ENCODE assay signal across 8 cellular contexts in the genomic region with DNA sequence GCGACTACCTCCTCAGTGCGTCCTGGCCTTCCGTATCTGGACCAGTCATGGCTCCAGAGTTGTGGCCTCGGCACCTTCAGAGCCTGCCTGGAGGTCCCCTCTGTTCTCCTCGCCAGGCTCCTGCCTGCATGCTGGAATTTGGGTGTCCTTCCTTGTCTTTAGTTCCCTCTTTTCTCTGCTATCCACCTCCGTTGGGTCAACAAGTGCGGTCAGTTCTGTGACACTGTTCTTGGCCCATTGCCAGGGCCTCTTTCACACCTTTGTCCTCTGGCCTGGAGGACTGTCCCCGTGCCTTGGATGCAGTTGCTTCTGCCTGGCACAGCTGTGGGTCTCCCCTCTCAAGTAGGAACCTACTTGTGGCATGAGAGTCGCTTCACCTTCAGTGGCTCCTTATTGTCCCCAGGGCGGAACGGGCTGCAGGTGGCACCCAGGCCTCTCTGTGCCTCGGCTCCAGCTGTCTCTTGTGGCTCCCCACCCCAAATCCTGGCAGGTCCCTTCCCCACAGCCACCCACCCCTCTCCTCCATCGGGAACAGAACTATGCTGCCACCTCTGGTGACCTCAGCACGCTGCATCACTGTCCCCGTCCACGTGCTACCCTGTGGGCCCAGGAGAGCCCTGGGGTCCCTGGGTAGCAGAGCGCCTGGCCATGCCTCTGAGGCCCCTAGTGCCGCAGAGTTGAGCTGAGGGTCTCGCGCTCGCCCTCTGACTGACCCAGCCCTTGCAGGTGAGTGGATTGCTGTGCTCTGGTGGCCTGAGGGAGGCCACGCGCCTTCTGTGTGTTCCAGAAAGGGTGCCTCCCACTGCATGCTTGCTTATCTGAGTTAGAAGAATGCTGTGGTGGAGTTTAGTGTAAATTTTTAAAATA. TPM values are rescaled to one million over a fixed set of nuclear protein-coding genes. Genes with fewer than 3 reads are reported as not detected.
A peak's percentile ranks its signal among the peaks of the same experiment; 100 is the strongest.
DNase-seq lines count a peak whose midpoint lies in the region; ATAC-seq and TF ChIP-seq lines count a peak whose summit lies in the region.
"Had no signal": no experiment of that assay in that cellular context is flagged by ENCODE, and none has a peak within 500 bp of the region (broad histone marks: within the 10 kb centered on the region; RNA-seq: fewer than 3 reads in every experiment).

No MANE protein-coding gene starts in this region.

- H3K4me1 ChIP-seq in osteoblast (ENCODE audit: insufficient read depth, low read length) (peaks cover 18% of the 10 kb centered on the region), colonic mucosa (peaks cover 5% of the 10 kb centered on the region)

- peak; percentile 60 for TF ChIP-seq CTCF in brain microvascular endothelial cell (IDR thresholded peaks at IDR 0.05; ENCODE audit: low read depth, low read length, missing control alignments)
- TF ChIP-seq CTCF in osteoblast (IDR thresholded peaks at IDR 0.05; ENCODE audit: extremely low read depth, low read depth, low read length): peak; percentile 31
- no peak for TF ChIP-seq CTCF in colonic mucosa (IDR thresholded peaks at IDR 0.05)

- intact Hi-C loops in colonic mucosa (cut with DNase I): loop anchor here (5.0 kb wide), 1 partner anchor 33 kb away; a partner anchor contains a TSS

- peaks cover 53% of the 10 kb centered on the region for H4K20me1 ChIP-seq in osteoblast (ENCODE audit: insufficient read depth, low read length)

- H3K4me3 ChIP-seq in brain microvascular endothelial cell (ENCODE audit: low read depth, low read length) (no peak overlapping the region), osteoblast (ENCODE audit: insufficient read depth, low read length) (no peak overlapping the region), colonic mucosa (no peak overlapping the region)
- H3K4me3 ChIP-seq: skin epidermis had no signal

- peaks cover 91% of the 10 kb centered on the region for H3K79me2 ChIP-seq in osteoblast (ENCODE audit: insufficient read depth, low read length)

- peak; percentile 27; the same call in 1 of the 2 replicates for TF ChIP-seq RAD21 in Ishikawa (IDR thresholded peaks at IDR 0.05; ENCODE audit: low read depth)

- H2AFZ ChIP-seq in osteoblast (ENCODE audit: low read length): no peak overlapping the region

- DNase-seq in ELR (ENCODE audit: low read depth) (peak; percentile 30), brain microvascular endothelial cell (no peak), osteoblast (ENCODE audit: insufficient read length, low spot score, missing footprints) (peak; percentile 82), colonic mucosa (no peak)

- peaks cover 53% of the 10 kb centered on the region for H3K36me3 ChIP-seq in brain microvascular endothelial cell (replicated peaks)
- peaks cover 43% of the 10 kb centered on the region for H3K36me3 ChIP-seq in osteoblast (ENCODE audit: insufficient read depth, low read length)
- peaks cover 15% of the 10 kb centered on the region for H3K36me3 ChIP-seq in colonic mucosa

- H3K27ac ChIP-seq in brain microvascular endothelial cell (no peak overlapping the region), osteoblast (ENCODE audit: low read depth, low read length) (peak overlapping the region; percentile 4), colonic mucosa (no peak overlapping the region)

- H3K9me3 ChIP-seq in osteoblast (ENCODE audit: low read depth, low read length): no peaks in the 10 kb centered on the region
- no peaks in the 10 kb centered on the region for H3K9me3 ChIP-seq in colonic mucosa

- no peak overlapping the region for H3K9ac ChIP-seq in colonic mucosa (ENCODE audit: low read depth in 2 of 2, low read length in 2 of 2)

- TF ChIP-seq EP300 in Ishikawa (IDR thresholded peaks at IDR 0.05; ENCODE audit: borderline replicate concordance): no peak

- H3K27me3 ChIP-seq in brain microvascular endothelial cell (replicated peaks) (no peaks in the 10 kb centered on the region), osteoblast (ENCODE audit: insufficient read depth, low read length) (no peaks in the 10 kb centered on the region), colonic mucosa (no peaks in the 10 kb centered on the region)

- ATAC-seq in HG02981 (IDR thresholded peaks at IDR 0.05; ENCODE audit: unreplicated experiment): no peak
- ATAC-seq in HG03196 (IDR thresholded peaks at IDR 0.05; ENCODE audit: unreplicated experiment): no peak

- in situ Hi-C loops in brain microvascular endothelial cell (cut with HindIII; ENCODE audit: low pct_ligation_motif_present, low sequenced_read_pairs): no loop called here

- H3K4me2 ChIP-seq in osteoblast (ENCODE audit: insufficient read depth, low read length): no peak overlapping the region

TF ChIP-seq in Ishikawa, 13 proteins besides CTCF, POLR2A, EP300 and RAD21:
- TF ChIP-seq, protein P1, sequence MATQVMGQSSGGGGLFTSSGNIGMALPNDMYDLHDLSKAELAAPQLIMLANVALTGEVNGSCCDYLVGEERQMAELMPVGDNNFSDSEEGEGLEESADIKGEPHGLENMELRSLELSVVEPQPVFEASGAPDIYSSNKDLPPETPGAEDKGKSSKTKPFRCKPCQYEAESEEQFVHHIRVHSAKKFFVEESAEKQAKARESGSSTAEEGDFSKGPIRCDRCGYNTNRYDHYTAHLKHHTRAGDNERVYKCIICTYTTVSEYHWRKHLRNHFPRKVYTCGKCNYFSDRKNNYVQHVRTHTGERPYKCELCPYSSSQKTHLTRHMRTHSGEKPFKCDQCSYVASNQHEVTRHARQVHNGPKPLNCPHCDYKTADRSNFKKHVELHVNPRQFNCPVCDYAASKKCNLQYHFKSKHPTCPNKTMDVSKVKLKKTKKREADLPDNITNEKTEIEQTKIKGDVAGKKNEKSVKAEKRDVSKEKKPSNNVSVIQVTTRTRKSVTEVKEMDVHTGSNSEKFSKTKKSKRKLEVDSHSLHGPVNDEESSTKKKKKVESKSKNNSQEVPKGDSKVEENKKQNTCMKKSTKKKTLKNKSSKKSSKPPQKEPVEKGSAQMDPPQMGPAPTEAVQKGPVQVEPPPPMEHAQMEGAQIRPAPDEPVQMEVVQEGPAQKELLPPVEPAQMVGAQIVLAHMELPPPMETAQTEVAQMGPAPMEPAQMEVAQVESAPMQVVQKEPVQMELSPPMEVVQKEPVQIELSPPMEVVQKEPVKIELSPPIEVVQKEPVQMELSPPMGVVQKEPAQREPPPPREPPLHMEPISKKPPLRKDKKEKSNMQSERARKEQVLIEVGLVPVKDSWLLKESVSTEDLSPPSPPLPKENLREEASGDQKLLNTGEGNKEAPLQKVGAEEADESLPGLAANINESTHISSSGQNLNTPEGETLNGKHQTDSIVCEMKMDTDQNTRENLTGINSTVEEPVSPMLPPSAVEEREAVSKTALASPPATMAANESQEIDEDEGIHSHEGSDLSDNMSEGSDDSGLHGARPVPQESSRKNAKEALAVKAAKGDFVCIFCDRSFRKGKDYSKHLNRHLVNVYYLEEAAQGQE (IDR thresholded peaks at IDR 0.05; ENCODE audit: low read depth): no peak
- no peak for TF ChIP-seq CEBPB (IDR thresholded peaks at IDR 0.05)
- TF ChIP-seq NFIC (IDR thresholded peaks at IDR 0.05): peak; percentile 50

RNA-seq across cellular contexts. Expression of a gene that starts 4.7 kb away (rescaled TPM):
- total RNA-seq in osteoblast (25.9 and 44.2 TPM in 2 replicates), colonic mucosa (10 to 100 TPM; 21.1 to 52.7 TPM)

RNA-seq across cellular contexts. Expression of a gene that starts 31.1 kb away (rescaled TPM):
- total RNA-seq in osteoblast: 78.4 and 85.8 TPM in 2 replicates
- 100 to 1,000 TPM in 1 of 2 donors, 10 to 100 TPM in 1; 71.2 to 266 TPM for total RNA-seq in colonic mucosa

RNA-seq across cellular contexts. Expression of a gene that starts 32.2 kb away (rescaled TPM):
- 35.9 and 43.8 TPM in 2 replicates for total RNA-seq in osteoblast
- total RNA-seq in colonic mucosa: 10 to 100 TPM; 31.9 to 63.6 TPM

RNA-seq across cellular contexts. Expression of a gene that starts 46.8 kb away (rescaled TPM):
- 9.8 and 11.8 TPM in 2 replicates for total RNA-seq in osteoblast
- total RNA-seq in colonic mucosa: 10 to 100 TPM; 27.9 to 34.1 TPM

Comparison
In these comparisons a context has a peak if more than half of its experiments do, and no peak if none do; other contexts are left out.
1. DNase-seq: peak in ELR (single experiment) and osteoblast (single experiment); none in brain microvascular endothelial cell (single experiment) and colonic mucosa (single experiment).